Comparison of ENCODE assay signal across 19 cellular contexts in genomic region chr16:4933871-4934395, GRCh38. TPM values are rescaled to one million over a fixed set of nuclear protein-coding genes. Genes with fewer than 3 reads are reported as not detected.
"Had no signal": no experiment of that assay in that cellular context is flagged by ENCODE, and none has a peak within 500 bp of the region (broad histone marks: within the 10 kb centered on the region; RNA-seq: fewer than 3 reads in every experiment).

No MANE protein-coding gene starts in this region.

- DNase-seq: activated B cell treated with CpG ODN at 0.5 μM for 24 hours; activated CD4-positive, alpha-beta memory T cell treated with anti-CD3 and anti-CD28 coated beads, Interleukin-2, amount 10 ng/mL, durations not matched to agents 7 days and 5 days; activated CD4-positive, alpha-beta T cell treated with anti-CD3 and anti-CD28 coated beads for 48 hours; activated CD8-positive, alpha-beta memory T cell treated with anti-CD3 and anti-CD28 coated beads, Interleukin-2, amount 10 ng/mL, durations not matched to agents 7 days and 5 days; amygdala; caudate nucleus; foreskin keratinocyte; hippocampal formation; kidney; mucosa of descending colon; naive B cell; stimulated activated CD4-positive, alpha-beta T cell treated with anti-CD3 and anti-CD28 coated beads, Interleukin-15, amount 100 ng/mL, for 24 hours; stimulated activated CD4-positive, alpha-beta T cell treated with anti-CD3 and anti-CD28 coated beads, Interleukin-2, amount 100 ng/mL, for 48 hours; stimulated activated naive CD8-positive, alpha-beta T cell treated with anti-CD3 and anti-CD28 coated beads, Interleukin-15, amount 100 ng/mL, for 72 hours had no signal

- H3K9me3 ChIP-seq: body of pancreas, left lung, mucosa of descending colon, right atrium auricular region, thoracic aorta had no signal

- H3K27me3 ChIP-seq: body of pancreas, foreskin keratinocyte, right atrium auricular region had no signal

- H3K4me3 ChIP-seq: body of pancreas, left lung, mucosa of descending colon, right atrium auricular region, SK-N-MC, thoracic aorta had no signal

- H3K36me3 ChIP-seq: left lung, right atrium auricular region, thoracic aorta had no signal

- H3K27ac ChIP-seq: foreskin keratinocyte, left lung, right atrium auricular region, SK-N-MC, thoracic aorta had no signal

- ATAC-seq: activated CD8-positive, alpha-beta memory T cell treated with anti-CD3 and anti-CD28 coated beads, Interleukin-2, amount 10 ng/mL, durations not matched to agents 7 days and 5 days; body of pancreas; foreskin keratinocyte; left lung; mucosa of descending colon; stimulated activated naive CD8-positive, alpha-beta T cell treated with anti-CD3 and anti-CD28 coated beads, Interleukin-15, amount 100 ng/mL, for 72 hours had no signal

RNA-seq across cellular contexts. Expression of gene SEC14L5, which starts 24.2 kb away (rescaled TPM):
- total RNA-seq: activated B cell treated with CpG ODN at 0.5 μM for 24 hours; activated CD8-positive, alpha-beta memory T cell treated with anti-CD3 and anti-CD28 coated beads, Interleukin-2, amount 10 ng/mL, durations not matched to agents 7 days and 5 days; foreskin keratinocyte had no signal
- polyA plus RNA-seq: foreskin keratinocyte had no signal
